Comparison of ENCODE assay signal across 12 cellular contexts in genomic region chr5:177492841-177493240, GRCh38. TPM values are rescaled to one million over a fixed set of nuclear protein-coding genes. Genes with fewer than 3 reads are reported as not detected.
DNase-seq lines count a peak whose midpoint lies in the region; ATAC-seq and TF ChIP-seq lines count a peak whose summit lies in the region.
"Had no signal": no experiment of that assay in that cellular context is flagged by ENCODE, and none has a peak within 500 bp of the region (broad histone marks: within the 10 kb centered on the region; RNA-seq: fewer than 3 reads in every experiment).

No MANE protein-coding gene starts in this region.

- 18 to 22% methylated on average over 7 of the region's 7 CpGs for WGBS in aorta, 2 donors

- no peak for TF ChIP-seq POLR2A in breast epithelium (IDR thresholded peaks at IDR 0.05)

- H3K27ac ChIP-seq in right atrium auricular region (peak overlapping the region; percentile 95 to 97), left ventricle myocardium inferior (replicated peaks) (no peak overlapping the region), breast epithelium (peak overlapping the region; percentile 85 to 94), neutrophil (peak overlapping the region; percentile 99), aorta (ENCODE audit: low read depth in 1 of 2, low read length in 2 of 2) (peak overlapping the region; percentile 46 to 58)

- no peaks in the 10 kb centered on the region for H3K9me3 Mint-ChIP-seq in activated naive CD4-positive, alpha-beta T cell treated with anti-CD3 and anti-CD28 coated beads for 36 hours

- H3K4me3 Mint-ChIP-seq in activated naive CD4-positive, alpha-beta T cell treated with anti-CD3 and anti-CD28 coated beads for 36 hours = no peak overlapping the region

- no peak for ATAC-seq in aorta (ENCODE audit: low FRiP score)

- CTCF ChIA-PET in activated naive CD4-positive, alpha-beta T cell treated with anti-CD3 and anti-CD28 coated beads for 36 hours (lab: Charles Lee) = interaction anchor here (0.6 to 3.2 kb wide), 8 partner anchors 14 to 103 kb away, joined by 3 to 14 read pairs (median 4); partner anchors contain the start of gene DDX41

- intact Hi-C loops in left ventricle myocardium inferior (cut with micrococcal nuclease) (no loop called here), breast epithelium (cut with DNase I; ENCODE audit: low total_unique reads) (no loop called here), aorta (cut with DNase I) (no loop called here)
- intact Hi-C loops in activated naive CD4-positive, alpha-beta T cell treated with anti-CD3 and anti-CD28 coated beads for 36 hours (cut with micrococcal nuclease) = no loop called here

- DNase-seq in right atrium auricular region (ENCODE audit: low spot score) = no peak
- no peak for DNase-seq in left ventricle myocardium inferior
- DNase-seq in breast epithelium (ENCODE audit: low spot score in 2 of 2) = no peak
- DNase-seq in aorta = no peak
- DNase-seq in NCI-H446 treated with DMSO at 0.1 percent for 48 hours (lab: John Stamatoyannopoulos, UW) = no peak
- no peak for DNase-seq in NCI-H1092 treated with DMSO at 0.1 percent for 48 hours (lab: John Stamatoyannopoulos, UW)
- DNase-seq in activated naive CD4-positive, alpha-beta T cell treated with anti-CD3 and anti-CD28 coated beads for 36 hours = no peak
- DNase-seq: activated CD4-positive, CD25-positive, alpha-beta regulatory T cell; activated gamma-delta T cell; NCI-H69 had no signal

- TF ChIP-seq CTCF in right atrium auricular region (IDR thresholded peaks at IDR 0.05) (no peak), left ventricle myocardium inferior (IDR thresholded peaks at IDR 0.05; ENCODE audit: borderline replicate concordance) (no peak), breast epithelium (IDR thresholded peaks at IDR 0.05) (no peak), neutrophil (IDR thresholded peaks at IDR 0.05) (no peak)

- peaks cover 23% of the 10 kb centered on the region for H3K4me1 Mint-ChIP-seq in activated naive CD4-positive, alpha-beta T cell treated with anti-CD3 and anti-CD28 coated beads for 36 hours (ENCODE audit: low read depth)

- H3K9me3 ChIP-seq in right atrium auricular region (no peaks in the 10 kb centered on the region), left ventricle myocardium inferior (replicated peaks) (no peaks in the 10 kb centered on the region), breast epithelium (no peaks in the 10 kb centered on the region), neutrophil (no peaks in the 10 kb centered on the region), aorta (ENCODE audit: control insufficient read depth, low read length) (no peaks in the 10 kb centered on the region)
- H3K9me3 ChIP-seq: SJSA1 had no signal

- H3K36me3 ChIP-seq in right atrium auricular region (peaks cover 60% of the 10 kb centered on the region), left ventricle myocardium inferior (peaks cover 52% of the 10 kb centered on the region), breast epithelium (no peaks in the 10 kb centered on the region), neutrophil (peaks cover 83% of the 10 kb centered on the region), aorta (ENCODE audit: control insufficient read depth in 1 of 2, insufficient read depth in 2 of 2, low read length in 1 of 2) (peaks cover 0 to 12% of the 10 kb centered on the region in 2 donors)

- no peaks in the 10 kb centered on the region for H3K27me3 ChIP-seq in right atrium auricular region
- peaks cover 9% of the 10 kb centered on the region for H3K27me3 ChIP-seq in left ventricle myocardium inferior (ENCODE audit: low read depth)
- no peaks in the 10 kb centered on the region for H3K27me3 ChIP-seq in breast epithelium
- no peaks in the 10 kb centered on the region for H3K27me3 ChIP-seq in neutrophil
- no peaks in the 10 kb centered on the region for H3K27me3 ChIP-seq in aorta (ENCODE audit: control insufficient read depth in 1 of 2, insufficient read depth in 2 of 2, low read length in 1 of 2)
- H3K27me3 ChIP-seq: SJSA1 had no signal

- H3K4me1 ChIP-seq in right atrium auricular region = peaks cover 0 to 62% of the 10 kb centered on the region in 2 donors
- H3K4me1 ChIP-seq in left ventricle myocardium inferior = peaks cover 61% of the 10 kb centered on the region
- H3K4me1 ChIP-seq in breast epithelium = peaks cover 0 to 16% of the 10 kb centered on the region in 2 donors
- H3K4me1 ChIP-seq in neutrophil (ENCODE audit: control insufficient read depth in 1 of 2, insufficient read depth in 1 of 2, low read depth in 1 of 2, low read length in 1 of 2) = peaks cover 58 to 72% of the 10 kb centered on the region in 2 experiments
- no peaks in the 10 kb centered on the region for H3K4me1 ChIP-seq in aorta (ENCODE audit: control insufficient read depth in 1 of 2, insufficient read depth in 2 of 2, low read length in 2 of 2)

- H3K4me3 ChIP-seq in right atrium auricular region (no peak overlapping the region), left ventricle myocardium inferior (no peak overlapping the region), breast epithelium (no peak overlapping the region), neutrophil (ENCODE audit: low read depth in 1 of 2, low read length in 1 of 2) (peak overlapping the region in 1 of 2 experiments; percentile 99), aorta (ENCODE audit: low read length in 2 of 2) (no peak overlapping the region)
- H3K4me3 ChIP-seq: SJSA1 had no signal

- H3K36me3 Mint-ChIP-seq in activated naive CD4-positive, alpha-beta T cell treated with anti-CD3 and anti-CD28 coated beads for 36 hours (ENCODE audit: low read depth) = peaks cover 6% of the 10 kb centered on the region

- no peak overlapping the region for H3K27ac Mint-ChIP-seq in activated naive CD4-positive, alpha-beta T cell treated with anti-CD3 and anti-CD28 coated beads for 36 hours

- peaks cover 1% of the 10 kb centered on the region for H3K27me3 Mint-ChIP-seq in activated naive CD4-positive, alpha-beta T cell treated with anti-CD3 and anti-CD28 coated beads for 36 hours (ENCODE audit: low read depth)

RNA-seq across cellular contexts. Expression of gene PDLIM7, which starts 4.6 kb away (rescaled TPM):
- total RNA-seq in right atrium auricular region (10 to 100 TPM; 45.8 to 56.0 TPM), left ventricle myocardium inferior (54.4 TPM), breast epithelium (10 to 100 TPM; 17.1 to 61.9 (median 42.6) TPM), aorta (100 to 1,000 TPM; 510 to 729 TPM)
- 1,000 to 10,000 TPM in 1 of 2 donors, 100 to 1,000 TPM in 1; 184 to 1,248 TPM for polyA plus RNA-seq in aorta
- total RNA-seq in activated naive CD4-positive, alpha-beta T cell treated with anti-CD3 and anti-CD28 coated beads for 36 hours = 10 to 100 TPM; 41.2 to 42.2 TPM

RNA-seq across cellular contexts. Expression of gene DOK3, which starts 16.8 kb away (rescaled TPM):
- total RNA-seq in right atrium auricular region (1 to 10 TPM; 1.6 to 2.6 TPM), left ventricle myocardium inferior (3.3 TPM), breast epithelium (1 to 10 TPM; 1.6 to 7.2 (median 6.6) TPM), aorta (10 to 100 TPM; 15.0 to 21.6 TPM)
- 1 to 10 TPM; 2.7 to 4.4 TPM for polyA plus RNA-seq in aorta
- total RNA-seq in activated naive CD4-positive, alpha-beta T cell treated with anti-CD3 and anti-CD28 coated beads for 36 hours = 1 to 10 TPM in 1 of 2 experiments, under 1 TPM in 1; 0.37 to 1.3 TPM

RNA-seq across cellular contexts. Expression of gene DBN1, which starts 19.4 kb away (rescaled TPM):
- 10 to 100 TPM; 25.0 to 47.2 TPM for total RNA-seq in right atrium auricular region
- total RNA-seq in left ventricle myocardium inferior = 21.8 TPM
- 10 to 100 TPM; 30.7 to 94.6 (median 61.3) TPM for total RNA-seq in breast epithelium
- 100 to 1,000 TPM in 1 of 2 donors, 10 to 100 TPM in 1; 66.3 to 140 TPM for total RNA-seq in aorta
- polyA plus RNA-seq in aorta = 10 to 100 TPM; 23.7 to 68.9 TPM
- total RNA-seq in activated naive CD4-positive, alpha-beta T cell treated with anti-CD3 and anti-CD28 coated beads for 36 hours = 10 to 100 TPM; 20.8 to 22.4 TPM

RNA-seq across cellular contexts. Expression of gene DDX41, which starts 23.9 kb away (rescaled TPM):
- total RNA-seq in right atrium auricular region (10 to 100 TPM; 40.9 to 45.5 TPM), left ventricle myocardium inferior (29.7 TPM), breast epithelium (100 to 1,000 TPM in 2 of 3 donors, 10 to 100 TPM in 1; 76.0 to 110 (median 103) TPM), aorta (10 to 100 TPM; 45.0 to 54.9 TPM)
- polyA plus RNA-seq in aorta = 10 to 100 TPM; 46.5 to 95.4 TPM
- 100 to 1,000 TPM; 142 to 147 TPM for total RNA-seq in activated naive CD4-positive, alpha-beta T cell treated with anti-CD3 and anti-CD28 coated beads for 36 hours

RNA-seq across cellular contexts. Expression of gene PRR7, which starts 46.2 kb away (rescaled TPM):
- total RNA-seq in right atrium auricular region (1 to 10 TPM in 1 of 2 donors, under 1 TPM in 1; 0.90 to 1.1 TPM), left ventricle myocardium inferior (2.1 TPM), breast epithelium (1 to 10 TPM in 2 of 3 donors, under 1 TPM in 1; 0.48 to 2.0 (median 1.3) TPM), aorta (1 to 10 TPM; 1.9 to 2.0 TPM)
- polyA plus RNA-seq in aorta = under 1 TPM in 1 of 2 donors, not detected in 1; 0.74 TPM
- 1 to 10 TPM; 7.4 to 8.2 TPM for total RNA-seq in activated naive CD4-positive, alpha-beta T cell treated with anti-CD3 and anti-CD28 coated beads for 36 hours
